Comparison of ENCODE assay signal across 23 cellular contexts in genomic region chr11:79116600-79116999, GRCh38.
"Had no signal": no experiment of that assay in that cellular context is flagged by ENCODE, and none has a peak within 500 bp of the region (broad histone marks: within the 10 kb centered on the region; RNA-seq: fewer than 3 reads in every experiment).

No MANE protein-coding gene starts in this region.

- H3K27ac Mint-ChIP-seq: activated naive CD4-positive, alpha-beta T cell treated with anti-CD3 and anti-CD28 coated beads, Interleukin-2, amount 50 U/mL, for 72 hours; activated T-cell treated with anti-CD3 and anti-CD28 coated beads, Interleukin-2, amount 50 U/mL, for 24 hours; activated T-helper 17 cell treated with anti-CD3 and anti-CD28 coated beads, Interleukin-2, amount 50 U/mL, for 72 hours; natural killer cell; stimulated activated naive B cell treated with anti-CD40 and anti-IgM and Interleukin-4, amounts not matched to agents 10 μg/mL and 1 μg/mL and 100 μg/mL, for 72 hours; type B pancreatic cell had no signal

- H3K36me3 ChIP-seq: adrenal gland, colonic mucosa, sigmoid colon, WERI-Rb-1 had no signal

- DNase-seq: activated CD8-positive, alpha-beta memory T cell treated with anti-CD3 and anti-CD28 coated beads for 24 hours; activated CD8-positive, alpha-beta memory T cell treated with anti-CD3 and anti-CD28 coated beads, Interleukin-2, amount 50 U/mL, for 4 hours; activated T-cell treated with anti-CD3 and anti-CD28 coated beads, Interleukin-2, amount 50 U/mL, for 24 hours; adrenal gland; colonic mucosa; dorsolateral prefrontal cortex; foreskin melanocyte; glutamatergic neuron; left ventricle myocardium superior; midbrain; natural killer cell; retina; sigmoid colon; stimulated activated CD4-positive, alpha-beta T cell treated with anti-CD3 and anti-CD28 coated beads, Interleukin-2, amount 100 ng/mL, for 48 hours; stimulated activated CD8-positive, alpha-beta memory T cell treated with anti-CD3 and anti-CD28 coated beads, Interleukin-4, amount 100 ng/mL, for 48 hours; stimulated activated naive B cell treated with anti-CD40 and anti-IgM and Interleukin-4, amounts not matched to agents 10 μg/mL and 1 μg/mL and 100 μg/mL, for 72 hours; testis; WERI-Rb-1 had no signal

- H3K36me3 Mint-ChIP-seq: natural killer cell; stimulated activated naive B cell treated with anti-CD40 and anti-IgM and Interleukin-4, amounts not matched to agents 10 μg/mL and 1 μg/mL and 100 μg/mL, for 72 hours had no signal

- H3K4me1 Mint-ChIP-seq: activated T-helper 17 cell treated with anti-CD3 and anti-CD28 coated beads, Interleukin-2, amount 50 U/mL, for 72 hours; natural killer cell; stimulated activated naive B cell treated with anti-CD40 and anti-IgM and Interleukin-4, amounts not matched to agents 10 μg/mL and 1 μg/mL and 100 μg/mL, for 72 hours had no signal

- H3K4me1 ChIP-seq: adrenal gland, colonic mucosa, testis had no signal

- H3K4me3 ChIP-seq: adrenal gland, colonic mucosa, dorsolateral prefrontal cortex, hepatocyte, sigmoid colon, smooth muscle cell, testis had no signal

- ATAC-seq: activated naive CD4-positive, alpha-beta T cell treated with anti-CD3 and anti-CD28 coated beads, Interleukin-2, amount 50 U/mL, for 72 hours; activated T-helper 17 cell treated with anti-CD3 and anti-CD28 coated beads, Interleukin-2, amount 50 U/mL, for 72 hours; left ventricle myocardium superior; stimulated activated naive B cell treated with anti-CD40 and anti-IgM and Interleukin-4, amounts not matched to agents 10 μg/mL and 1 μg/mL and 100 μg/mL, for 72 hours had no signal

- H3K27me3 ChIP-seq: adrenal gland, colonic mucosa, hepatocyte, sigmoid colon, testis had no signal

- H3K27me3 Mint-ChIP-seq: activated T-cell treated with anti-CD3 and anti-CD28 coated beads, Interleukin-2, amount 50 U/mL, for 24 hours; activated T-helper 17 cell treated with anti-CD3 and anti-CD28 coated beads, Interleukin-2, amount 50 U/mL, for 72 hours; stimulated activated naive B cell treated with anti-CD40 and anti-IgM and Interleukin-4, amounts not matched to agents 10 μg/mL and 1 μg/mL and 100 μg/mL, for 72 hours; type B pancreatic cell had no signal

- H3K9me3 ChIP-seq: adrenal gland, colonic mucosa, sigmoid colon, testis had no signal

- H3K27ac ChIP-seq: adrenal gland, colonic mucosa, dorsolateral prefrontal cortex, hepatocyte, sigmoid colon, testis, WERI-Rb-1 had no signal

- H3K9me3 Mint-ChIP-seq: activated T-helper 17 cell treated with anti-CD3 and anti-CD28 coated beads, Interleukin-2, amount 50 U/mL, for 72 hours had no signal

- H3K4me3 Mint-ChIP-seq: activated T-cell treated with anti-CD3 and anti-CD28 coated beads, Interleukin-2, amount 50 U/mL, for 24 hours; activated T-helper 17 cell treated with anti-CD3 and anti-CD28 coated beads, Interleukin-2, amount 50 U/mL, for 72 hours; natural killer cell; stimulated activated naive B cell treated with anti-CD40 and anti-IgM and Interleukin-4, amounts not matched to agents 10 μg/mL and 1 μg/mL and 100 μg/mL, for 72 hours; type B pancreatic cell had no signal
